In genomic region chr19:52944703-52945493, GRCh38 we compare ENCODE assay signal across 7 cellular contexts. TPM values are rescaled to one million over a fixed set of nuclear protein-coding genes. Genes with fewer than 3 reads are reported as not detected.
A peak's percentile ranks its signal among the peaks of the same experiment; 100 is the strongest.
DNase-seq lines count a peak whose midpoint lies in the region; ATAC-seq, FAIRE-seq and TF ChIP-seq lines count a peak whose summit lies in the region.
"Not testable (repeated sequence)": the region's sequence is repeated elsewhere in the genome, so short reads cannot be mapped to it uniquely, and the experiment has no call there.

No MANE protein-coding gene starts in this region.

- in situ Hi-C loops in HepG2 (cut with HindIII; ENCODE audit: extremely low pct_ligation_motif_present, low pct_unique_long_range_greater_than_20kb) = not testable (repeated sequence)

- WGBS in HepG2 (ENCODE audit: low lambda C conversion rate) = 20% methylated on average over 17 of the region's 17 CpGs
- WGBS in neuronal stem cell (ENCODE audit: extremely low coverage in 2 of 2, insufficient read length in 2 of 2, insufficient replicate concordance in 1 of 2), 2 donors = no CpG with 5 or more reads among the region's 17 CpGs

- not testable (repeated sequence) for H2AK5ac ChIP-seq in neuronal stem cell (ENCODE audit: low read depth, low read length)

- H2BK12ac ChIP-seq in neuronal stem cell (ENCODE audit: low read length) = not testable (repeated sequence)

- H3K23ac ChIP-seq in neuronal stem cell (ENCODE audit: low read depth, low read length, poor library complexity) = not testable (repeated sequence)

- not testable (repeated sequence) for H3K4me1 Mint-ChIP-seq in IgD-negative memory B cell
- peaks cover 43% of the 10 kb centered on the region for H3K4me1 Mint-ChIP-seq in WTC11

- H2BK15ac ChIP-seq in neuronal stem cell (ENCODE audit: low read length) = not testable (repeated sequence)

- H3K9me3 ChIP-seq in HepG2 (ENCODE audit: low read length) (peaks cover 17% of the 10 kb centered on the region), neuronal stem cell (replicated peaks in 1 of 2; ENCODE audit: control insufficient read depth in 2 of 2, insufficient read depth in 1 of 2, low read depth in 1 of 2, low read length in 2 of 2) (peaks cover 14 to 33% of the 10 kb centered on the region in 2 donors)

- ATAC-seq in WTC11 = not testable (repeated sequence)
- ATAC-seq in HepG2 = peak; percentile 7; the same call in 1 of the 3 replicates

- H3K79me2 ChIP-seq in HepG2 (ENCODE audit: insufficient read depth, low read length) = not testable (repeated sequence)

- H3K4ac ChIP-seq in neuronal stem cell (ENCODE audit: low read length) = not testable (repeated sequence)

- not testable (repeated sequence) for H4K20me1 ChIP-seq in HepG2 (ENCODE audit: insufficient read depth, low read length)

- peak; percentile 63 for FAIRE-seq in HepG2 (lab: Jason Lieb, UNC)

- POLR2A ChIA-PET in WTC11 (lab: Charles Lee); HepG2 (lab: Yijun Ruan, JAX): not testable (repeated sequence)

- not testable (repeated sequence) for H4K91ac ChIP-seq in neuronal stem cell (ENCODE audit: low read depth, low read length, poor library complexity)

- H3K14ac ChIP-seq in neuronal stem cell (ENCODE audit: low read length) = not testable (repeated sequence)

- H3K4me3 ChIP-seq in epithelial cell of esophagus (ENCODE audit: low read length); neuronal stem cell (ENCODE audit: low read length in 2 of 2): not testable (repeated sequence)
- peak overlapping the region; percentile 39 to 52 (median 42); a peak in 5 of 6 replicates for H3K4me3 ChIP-seq in HepG2 (replicated peaks in 1 of 3; ENCODE audit: insufficient read depth in 1 of 3, low read depth in 2 of 3, low read length in 3 of 3)

- peak; percentile 87 for DNase-seq in DMS153 (lab: John Stamatoyannopoulos, UW)
- peak; percentile 52 for DNase-seq in NCI-H748 treated with DMSO at 0.1 percent for 48 hours (lab: John Stamatoyannopoulos, UW)
- DNase-seq in WTC11 (ENCODE audit: low spot score); neuronal stem cell (ENCODE audit: low spot score): not testable (repeated sequence)
- DNase-seq in epithelial cell of esophagus (ENCODE audit: low read depth) = peak; percentile 30
- DNase-seq in HepG2 (ENCODE audit: low spot score) = peak; percentile 86

- not testable (repeated sequence) for H3K36me3 ChIP-seq in HepG2 (replicated peaks in 1 of 2; ENCODE audit: control insufficient read depth in 1 of 2, insufficient read depth in 2 of 2, low read length in 2 of 2)
- peaks cover 8 to 19% of the 10 kb centered on the region in 2 donors for H3K36me3 ChIP-seq in neuronal stem cell (replicated peaks in 1 of 2; ENCODE audit: control insufficient read depth in 2 of 2, insufficient read depth in 2 of 2, low read length in 2 of 2)

- not testable (repeated sequence) for H3K27me3 ChIP-seq in HepG2 (ENCODE audit: control insufficient read depth in 1 of 2, insufficient read depth in 2 of 2, low read length in 2 of 2); neuronal stem cell (ENCODE audit: control insufficient read depth in 3 of 3, insufficient read depth in 3 of 3, low read depth in 1 of 3, low read length in 3 of 3)

- not testable (repeated sequence) for H3K79me1 ChIP-seq in neuronal stem cell (ENCODE audit: low read depth, low read length)

- peak overlapping the region in 1 of 3 donors; percentile 47 for H3K27ac Mint-ChIP-seq in IgD-negative memory B cell
- peak overlapping the region; percentile 78 for H3K27ac Mint-ChIP-seq in WTC11

- H2BK5ac ChIP-seq in neuronal stem cell (ENCODE audit: low read length) = not testable (repeated sequence)

- TF ChIP-seq EP300 in HepG2 (IDR thresholded peaks at IDR 0.05; ENCODE audit: low read depth in 2 of 2, low read length in 2 of 2) = peak in 1 of 2 experiments; percentile 32; a peak in 1 of 4 replicates
- TF ChIP-seq EP300 in HepG2 (CRISPR knock-in tag; IDR thresholded peaks at IDR 0.05; ENCODE audit: borderline replicate concordance) = peak; percentile 69; the same call in 1 of the 2 replicates

- TF ChIP-seq CTCF in WTC11 (IDR thresholded peaks at IDR 0.05); epithelial cell of esophagus (IDR thresholded peaks at IDR 0.05; ENCODE audit: insufficient read depth, low read depth, low read length, missing control alignments); HepG2 (CRISPR knock-in tag; IDR thresholded peaks at IDR 0.05): not testable (repeated sequence)

- H3K9me3 Mint-ChIP-seq in IgD-negative memory B cell (peaks cover 3 to 19% (median 7%) of the 10 kb centered on the region in 3 donors), WTC11 (peaks cover 11% of the 10 kb centered on the region)

- intact Hi-C loops in HepG2 (cut with micrococcal nuclease; ENCODE audit: unreplicated experiment) = loop anchor here (2.0 kb wide), 1 partner anchor 18 kb away; the partner anchor contains the start of gene ZNF816

- H3K36me3 Mint-ChIP-seq in IgD-negative memory B cell = not testable (repeated sequence)
- H3K36me3 Mint-ChIP-seq in WTC11 = peaks cover 18% of the 10 kb centered on the region

- peak overlapping the region; percentile 82 for H3K4me2 ChIP-seq in HepG2 (ENCODE audit: low read depth, low read length)
- not testable (repeated sequence) for H3K4me2 ChIP-seq in neuronal stem cell (ENCODE audit: insufficient read depth, low read length, poor library complexity, severe bottlenecking)

- not testable (repeated sequence) for H3K18ac ChIP-seq in neuronal stem cell (ENCODE audit: low read length)

- H3K4me1 ChIP-seq in HepG2 (ENCODE audit: insufficient read depth, low read length) = peaks cover 43% of the 10 kb centered on the region
- H3K4me1 ChIP-seq in neuronal stem cell (ENCODE audit: control insufficient read depth in 2 of 2, insufficient read depth in 1 of 2, low read depth in 1 of 2, low read length in 2 of 2) = not testable (repeated sequence)

- H2BK120ac ChIP-seq in neuronal stem cell (ENCODE audit: low read depth, low read length) = not testable (repeated sequence)

- not testable (repeated sequence) for BruUV-seq in HepG2 (replicated peaks; lab: Mats Ljungman, UMichigan)

- H3K27me3 Mint-ChIP-seq in IgD-negative memory B cell; WTC11 (ENCODE audit: low read depth): not testable (repeated sequence)

- peak overlapping the region in 3 of 4 donors; percentile 21 to 61 (median 60) for H3K4me3 Mint-ChIP-seq in IgD-negative memory B cell
- peak overlapping the region; percentile 83 for H3K4me3 Mint-ChIP-seq in WTC11

- CTCF ChIA-PET in WTC11 (lab: Charles Lee) = interaction anchor here (1.3 kb wide), 2 partner anchors 18 to 49 kb away, joined by 3 to 5 read pairs; partner anchors contain the start of gene ZNF816
- CTCF ChIA-PET in HepG2 (lab: Yijun Ruan, JAX; ENCODE audit: low intra/inter-chr PET ratio, low total read pairs) = not testable (repeated sequence)

- H4K8ac ChIP-seq in neuronal stem cell (ENCODE audit: low read depth, low read length) = not testable (repeated sequence)

- H3K27ac ChIP-seq in HepG2 (ENCODE audit: extremely low read length, insufficient read depth, low read length) (peak overlapping the region; percentile 90), neuronal stem cell (replicated peaks; ENCODE audit: low read length) (peak overlapping the region; percentile 30)

- peak overlapping the region; percentile 74 for H3K9ac ChIP-seq in HepG2 (ENCODE audit: insufficient read depth, low read depth, low read length)
- not testable (repeated sequence) for H3K9ac ChIP-seq in neuronal stem cell (ENCODE audit: low read depth, low read length, poor library complexity)

- peak overlapping the region; percentile 25 for H2AFZ ChIP-seq in HepG2 (ENCODE audit: low read length)
- not testable (repeated sequence) for H2AFZ ChIP-seq in neuronal stem cell (ENCODE audit: low read length)

- not testable (repeated sequence) for TF ChIP-seq RAD21 in HepG2 (CRISPR knock-in tag; IDR thresholded peaks at IDR 0.05)

- TF ChIP-seq POLR2A in HepG2 (IDR thresholded peaks at IDR 0.05; ENCODE audit: insufficient read depth in 1 of 2, low read depth in 2 of 2, low read length in 2 of 2) = not testable (repeated sequence)

RNA-seq across cellular contexts. Expression of gene ZNF816, which starts 17.8 kb away (rescaled TPM):
- polyA plus RNA-seq in IgD-negative memory B cell (9.2 TPM), HepG2 (2011; rRNA removed) (5.2 and 6.5 TPM in 2 replicates)
- total RNA-seq in WTC11 (2021) (10.8 to 15.3 TPM (median 12.4 TPM) in 3 replicates), HepG2 (2016; rRNA removed; fragmentation: Illumina TruSeq; extraction: Trizol) (14.1 and 23.1 TPM in 2 replicates)
- total RNA-seq in HepG2 (2016; cell fraction: cytosol; rRNA removed; fragmentation: Illumina TruSeq; extraction: Trizol; ENCODE audit: low read depth) = 2.5 and 3.3 TPM in 2 replicates
- 15.1 and 26.6 TPM in 2 replicates for total RNA-seq in HepG2 (2016; cell fraction: insoluble cytoplasmic fraction; rRNA removed; fragmentation: Illumina TruSeq; extraction: Trizol)
- total RNA-seq in HepG2 (2016; cell fraction: membrane; rRNA removed; fragmentation: Illumina TruSeq; extraction: Trizol) = 6.9 and 9.8 TPM in 2 replicates
- total RNA-seq in HepG2 (2016; cell fraction: nucleus; rRNA removed; fragmentation: Illumina TruSeq; extraction: Trizol) = 9.8 and 11.9 TPM in 2 replicates
- polyA plus RNA-seq in HepG2 (2011; cell fraction: cytosol; rRNA removed) = 3.0 and 5.7 TPM in 2 replicates
- polyA plus RNA-seq in HepG2 (2011; cell fraction: nucleus; rRNA removed) = 4.4 and 6.1 TPM in 2 replicates
- polyA plus RNA-seq in HepG2 (2012) = 6.0 and 8.5 TPM in 2 replicates
- 0.46 TPM in 2 replicates for polyA plus RNA-seq in HepG2 (2016; cell fraction: cytosol; fragmentation: Illumina TruSeq; extraction: Trizol; ENCODE audit: low read depth)
- polyA plus RNA-seq in HepG2 (2016; cell fraction: insoluble cytoplasmic fraction; fragmentation: Illumina TruSeq; extraction: Trizol; ENCODE audit: low read depth) = 10.2 and 10.9 TPM in 2 replicates
- 1.1 and 1.4 TPM in 2 replicates for polyA plus RNA-seq in HepG2 (2016; cell fraction: membrane; fragmentation: Illumina TruSeq; extraction: Trizol; ENCODE audit: low read depth)
- polyA plus RNA-seq in HepG2 (2016; cell fraction: nucleus; fragmentation: Illumina TruSeq; extraction: Trizol; ENCODE audit: insufficient read depth, low read depth) = 8.3 and 9.0 TPM in 2 replicates
- 2.0 and 3.8 TPM in 2 replicates for polyA minus RNA-seq in HepG2 (2011; rRNA and poly(A)+ RNA removed; ENCODE audit: low replicate concordance)
- 7.4 and 11.6 TPM in 2 replicates for polyA minus RNA-seq in HepG2 (2011; cell fraction: cytosol; rRNA and poly(A)+ RNA removed)
- 11.7 and 18.5 TPM in 2 replicates for polyA minus RNA-seq in HepG2 (2011; cell fraction: nucleus; rRNA and poly(A)+ RNA removed)
- 9.4 TPM for polyA plus RNA-seq in neuronal stem cell (2013, experiment 1 of 2)
- polyA plus RNA-seq in neuronal stem cell (2013, experiment 2 of 2) = 9.5 TPM

RNA-seq across cellular contexts. Expression of gene ZNF888, which starts 21.7 kb away (rescaled TPM):
- polyA plus RNA-seq in IgD-negative memory B cell (2.1 TPM), HepG2 (2011; rRNA removed) (1.7 TPM in 2 replicates)
- total RNA-seq in WTC11 (2021) (7.6 to 9.8 TPM (median 7.8 TPM) in 3 replicates), HepG2 (2016; rRNA removed; fragmentation: Illumina TruSeq; extraction: Trizol) (7.6 and 10.4 TPM in 2 replicates)
- 0.51 and 1.5 TPM in 2 replicates for total RNA-seq in HepG2 (2016; cell fraction: cytosol; rRNA removed; fragmentation: Illumina TruSeq; extraction: Trizol; ENCODE audit: low read depth)
- 6.1 and 9.5 TPM in 2 replicates for total RNA-seq in HepG2 (2016; cell fraction: insoluble cytoplasmic fraction; rRNA removed; fragmentation: Illumina TruSeq; extraction: Trizol)
- total RNA-seq in HepG2 (2016; cell fraction: membrane; rRNA removed; fragmentation: Illumina TruSeq; extraction: Trizol) = 2.8 and 3.0 TPM in 2 replicates
- 5.6 and 6.6 TPM in 2 replicates for total RNA-seq in HepG2 (2016; cell fraction: nucleus; rRNA removed; fragmentation: Illumina TruSeq; extraction: Trizol)
- polyA plus RNA-seq in HepG2 (2011; cell fraction: cytosol; rRNA removed) = 0.59 and 1.1 TPM in 2 replicates
- 1.6 and 2.7 TPM in 2 replicates for polyA plus RNA-seq in HepG2 (2011; cell fraction: nucleus; rRNA removed)
- 2.5 and 3.0 TPM in 2 replicates for polyA plus RNA-seq in HepG2 (2012)
- polyA plus RNA-seq in HepG2 (2016; cell fraction: cytosol; fragmentation: Illumina TruSeq; extraction: Trizol; ENCODE audit: low read depth) = 0.15 and 0.21 TPM in 2 replicates
- polyA plus RNA-seq in HepG2 (2016; cell fraction: insoluble cytoplasmic fraction; fragmentation: Illumina TruSeq; extraction: Trizol; ENCODE audit: low read depth) = 4.2 and 4.7 TPM in 2 replicates
- polyA plus RNA-seq in HepG2 (2016; cell fraction: membrane; fragmentation: Illumina TruSeq; extraction: Trizol; ENCODE audit: low read depth) = 0.56 and 0.72 TPM in 2 replicates
- 7.9 and 10.0 TPM in 2 replicates for polyA plus RNA-seq in HepG2 (2016; cell fraction: nucleus; fragmentation: Illumina TruSeq; extraction: Trizol; ENCODE audit: insufficient read depth, low read depth)
- polyA minus RNA-seq in HepG2 (2011; rRNA and poly(A)+ RNA removed; ENCODE audit: low replicate concordance) = 1.3 and 1.8 TPM in 2 replicates
- polyA minus RNA-seq in HepG2 (2011; cell fraction: cytosol; rRNA and poly(A)+ RNA removed) = 2.3 and 2.8 TPM in 2 replicates
- 8.8 and 11.4 TPM in 2 replicates for polyA minus RNA-seq in HepG2 (2011; cell fraction: nucleus; rRNA and poly(A)+ RNA removed)
- 3.2 TPM for polyA plus RNA-seq in neuronal stem cell (2013, experiment 1 of 2)
- 3.3 TPM for polyA plus RNA-seq in neuronal stem cell (2013, experiment 2 of 2)

RNA-seq across cellular contexts. Expression of gene ZNF320, which starts 47.5 kb away (rescaled TPM):
- 4.7 TPM for polyA plus RNA-seq in IgD-negative memory B cell
- total RNA-seq in WTC11 (2021) = 23.7 to 25.4 TPM (median 23.8 TPM) in 3 replicates
- total RNA-seq in HepG2 (2016; rRNA removed; fragmentation: Illumina TruSeq; extraction: Trizol) = 0.49 and 1.3 TPM in 2 replicates
- 0.71 TPM in 1 of 2 replicates, not detected in the other for total RNA-seq in HepG2 (2016; cell fraction: cytosol; rRNA removed; fragmentation: Illumina TruSeq; extraction: Trizol; ENCODE audit: low read depth)
- total RNA-seq in HepG2 (2016; cell fraction: insoluble cytoplasmic fraction; rRNA removed; fragmentation: Illumina TruSeq; extraction: Trizol) = 0.76 and 0.85 TPM in 2 replicates
- total RNA-seq in HepG2 (2016; cell fraction: membrane; rRNA removed; fragmentation: Illumina TruSeq; extraction: Trizol) = not detected in 2 replicates
- 0.91 and 1.1 TPM in 2 replicates for total RNA-seq in HepG2 (2016; cell fraction: nucleus; rRNA removed; fragmentation: Illumina TruSeq; extraction: Trizol)
- polyA plus RNA-seq in HepG2 (2011; rRNA removed) = 0.05 TPM in 1 of 2 replicates, not detected in the other
- not detected in 2 replicates for polyA plus RNA-seq in HepG2 (2011; cell fraction: cytosol; rRNA removed)
- polyA plus RNA-seq in HepG2 (2011; cell fraction: nucleus; rRNA removed) = not detected in 2 replicates
- not detected in 2 replicates for polyA plus RNA-seq in HepG2 (2012)
- not detected in 2 replicates for polyA plus RNA-seq in HepG2 (2016; cell fraction: cytosol; fragmentation: Illumina TruSeq; extraction: Trizol; ENCODE audit: low read depth)
- 0.43 TPM in 1 of 2 replicates, not detected in the other for polyA plus RNA-seq in HepG2 (2016; cell fraction: insoluble cytoplasmic fraction; fragmentation: Illumina TruSeq; extraction: Trizol; ENCODE audit: low read depth)
- 0.29 and 0.37 TPM in 2 replicates for polyA plus RNA-seq in HepG2 (2016; cell fraction: membrane; fragmentation: Illumina TruSeq; extraction: Trizol; ENCODE audit: low read depth)
- polyA plus RNA-seq in HepG2 (2016; cell fraction: nucleus; fragmentation: Illumina TruSeq; extraction: Trizol; ENCODE audit: insufficient read depth, low read depth) = 0.98 and 1.1 TPM in 2 replicates
- polyA minus RNA-seq in HepG2 (2011; rRNA and poly(A)+ RNA removed; ENCODE audit: low replicate concordance) = 15.4 TPM in 1 of 2 replicates, not detected in the other
- polyA minus RNA-seq in HepG2 (2011; cell fraction: cytosol; rRNA and poly(A)+ RNA removed) = not detected in 2 replicates
- polyA minus RNA-seq in HepG2 (2011; cell fraction: nucleus; rRNA and poly(A)+ RNA removed) = not detected in 2 replicates
- polyA plus RNA-seq in neuronal stem cell (2013, experiment 1 of 2) = 8.9 TPM
- polyA plus RNA-seq in neuronal stem cell (2013, experiment 2 of 2) = 11.3 TPM

Comparison
In these comparisons a context has a peak if more than half of its experiments do, and no peak if none do; other contexts are left out.
1. RNA of gene ZNF320, which starts 47.5 kb away (total RNA-seq): 23.7 to 25.4 TPM in WTC11; 0.49 to 1.3 TPM in HepG2; every median in the first group is over 10 times any median in the second.